In genomic region chr10:71835671-71836593, GRCh38 we compare ENCODE assay signal across 1 cellular context.
A peak's percentile ranks its signal among the peaks of the same experiment; 100 is the strongest.
TF ChIP-seq lines count a peak whose summit lies in the region.

No MANE protein-coding gene starts in this region.

TF ChIP-seq in HEK293, 187 proteins besides CTCF, POLR2A, EP300 and RAD21 (continued from another document and continues in another):
- TF ChIP-seq ZNF692 (tag by site-specific recombination; IDR thresholded peaks at IDR 0.05), result no peak
- TF ChIP-seq HIC1 (tag by site-specific recombination; IDR thresholded peaks at IDR 0.05), result peak; percentile 54
- TF ChIP-seq WT1 (tag by site-specific recombination; IDR thresholded peaks at IDR 0.05), result peak; percentile 40; the same call in 1 of the 2 replicates
- TF ChIP-seq ZNF146 (tag by site-specific recombination; IDR thresholded peaks at IDR 0.05), result no peak
- no peak for TF ChIP-seq ZNF174 (tag by site-specific recombination; IDR thresholded peaks at IDR 0.05)
- no peak for TF ChIP-seq PRDM2 (tag by site-specific recombination; IDR thresholded peaks at IDR 0.05; ENCODE audit: borderline replicate concordance)
- no peak for TF ChIP-seq MYNN (tag by site-specific recombination; IDR thresholded peaks at IDR 0.05; ENCODE audit: borderline replicate concordance)
- TF ChIP-seq ZNF561 (tag by site-specific recombination; IDR thresholded peaks at IDR 0.05; ENCODE audit: borderline replicate concordance), result no peak
- no peak for TF ChIP-seq ZNF398 (tag by site-specific recombination; IDR thresholded peaks at IDR 0.05)
- peak; percentile 68 for TF ChIP-seq ZNF366 (tag by site-specific recombination; conservative IDR thresholded peaks at IDR 0.05)
- TF ChIP-seq ZFP69B (tag by site-specific recombination; IDR thresholded peaks at IDR 0.05), result no peak
- no peak for TF ChIP-seq ZNF670 (tag by site-specific recombination; IDR thresholded peaks at IDR 0.05; ENCODE audit: low read depth)
- no peak for TF ChIP-seq SCRT2 (tag by site-specific recombination; IDR thresholded peaks at IDR 0.05)
- TF ChIP-seq ZNF112 (tag by site-specific recombination; IDR thresholded peaks at IDR 0.05), result no peak
- TF ChIP-seq ZFHX2 (tag by site-specific recombination; conservative IDR thresholded peaks at IDR 0.05), result no peak
- no peak for TF ChIP-seq ZNF324 (tag by site-specific recombination; IDR thresholded peaks at IDR 0.05)
- peak; percentile 28; the same call in 1 of the 2 replicates for TF ChIP-seq ZBTB20 (tag by site-specific recombination; IDR thresholded peaks at IDR 0.05)
- TF ChIP-seq ZNF302 (tag by site-specific recombination; IDR thresholded peaks at IDR 0.05; ENCODE audit: low read depth), result no peak
- 0 out of 2 replicates have a peak, but pooled peaks have one; percentile 26 for TF ChIP-seq ZXDB (tag by site-specific recombination; IDR thresholded peaks at IDR 0.05)
- no peak; the same call in 1 of the 2 replicates for TF ChIP-seq ZNF449 (tag by site-specific recombination; IDR thresholded peaks at IDR 0.05)
- TF ChIP-seq ZNF623 (tag by site-specific recombination; IDR thresholded peaks at IDR 0.05), result no peak
- no peak for TF ChIP-seq ZNF830 (tag by site-specific recombination; IDR thresholded peaks at IDR 0.05; ENCODE audit: low read depth)
- TF ChIP-seq PATZ1 (tag by site-specific recombination; IDR thresholded peaks at IDR 0.05), result peak; percentile 66; the same call in 1 of the 2 replicates
- TF ChIP-seq ZNF157 (tag by site-specific recombination; IDR thresholded peaks at IDR 0.05), result no peak
- no peak for TF ChIP-seq ZNF776 (tag by site-specific recombination; IDR thresholded peaks at IDR 0.05; ENCODE audit: borderline replicate concordance)
- no peak for TF ChIP-seq ZNF549 (tag by site-specific recombination; IDR thresholded peaks at IDR 0.05)
- TF ChIP-seq ZSCAN5A (tag by site-specific recombination; IDR thresholded peaks at IDR 0.05), result no peak
- no peak for TF ChIP-seq ZNF571 (tag by site-specific recombination; IDR thresholded peaks at IDR 0.05)
- TF ChIP-seq ZNF155 (tag by site-specific recombination; IDR thresholded peaks at IDR 0.05), result no peak
- TF ChIP-seq ZNF416 (tag by site-specific recombination; IDR thresholded peaks at IDR 0.05), result no peak
- no peak for TF ChIP-seq ZNF837 (tag by site-specific recombination; IDR thresholded peaks at IDR 0.05)
- TF ChIP-seq ZNF76 (tag by site-specific recombination; IDR thresholded peaks at IDR 0.05; ENCODE audit: borderline replicate concordance, low read depth), result no peak
- peak; percentile 82 for TF ChIP-seq ZNF362 (tag by site-specific recombination; IDR thresholded peaks at IDR 0.05)
- no peak for TF ChIP-seq EGR2 (tag by site-specific recombination; IDR thresholded peaks at IDR 0.05; ENCODE audit: low read depth)
- no peak for TF ChIP-seq KLF7 (tag by site-specific recombination; IDR thresholded peaks at IDR 0.05; ENCODE audit: borderline replicate concordance)
- no peak for TF ChIP-seq ZNF404 (tag by site-specific recombination; IDR thresholded peaks at IDR 0.05)
- no peak for TF ChIP-seq ZNF548 (tag by site-specific recombination; IDR thresholded peaks at IDR 0.05)
- TF ChIP-seq ZNF473 (tag by site-specific recombination; IDR thresholded peaks at IDR 0.05), result no peak
- TF ChIP-seq ZNF513 (tag by site-specific recombination; IDR thresholded peaks at IDR 0.05), result no peak
- no peak for TF ChIP-seq ZNF530 (tag by site-specific recombination; IDR thresholded peaks at IDR 0.05; ENCODE audit: low read depth)
- TF ChIP-seq PRDM1 (tag by site-specific recombination; IDR thresholded peaks at IDR 0.05), result no peak
- no peak for TF ChIP-seq ZNF707 (tag by site-specific recombination; IDR thresholded peaks at IDR 0.05)
- no peak for TF ChIP-seq ZBTB8A (tag by site-specific recombination; IDR thresholded peaks at IDR 0.05)
- TF ChIP-seq ZNF501 (tag by site-specific recombination; IDR thresholded peaks at IDR 0.05), result no peak
- TF ChIP-seq IKZF3 (tag by site-specific recombination; IDR thresholded peaks at IDR 0.05), result peak; percentile 73
